Comparison of ENCODE assay signal across 8 cellular contexts in genomic region chr10:47553860-47554247, GRCh38. TPM values are rescaled to one million over a fixed set of nuclear protein-coding genes. Genes with fewer than 3 reads are reported as not detected.
DNase-seq lines count a peak whose midpoint lies in the region; ATAC-seq and TF ChIP-seq lines count a peak whose summit lies in the region.
"Not testable (repeated sequence)": the region's sequence is repeated elsewhere in the genome, so short reads cannot be mapped to it uniquely, and the experiment has no call there.

No MANE protein-coding gene starts in this region.

- intact Hi-C loops in activated CD4-positive, alpha-beta memory T cell treated with anti-CD3 and anti-CD28 coated beads for 36 hours (cut with micrococcal nuclease), result not testable (repeated sequence)

- CTCF ChIA-PET in activated CD4-positive, alpha-beta memory T cell treated with anti-CD3 and anti-CD28 coated beads for 36 hours (lab: Charles Lee), result not testable (repeated sequence)

- peak; percentile 22 for ATAC-seq in GM21737 (IDR thresholded peaks at IDR 0.05; ENCODE audit: unreplicated experiment)

- peak; percentile 8 for DNase-seq in NCI-H146 (lab: John Stamatoyannopoulos, UW)
- DNase-seq in activated CD4-positive, alpha-beta memory T cell treated with anti-CD3 and anti-CD28 coated beads for 36 hours, result peak; percentile 10
- DNase-seq in caudate nucleus (lab: John Stamatoyannopoulos, UW), result peak in 4 of 61 donors; percentile 1 to 25 (median 16)
- peak; percentile 20 for DNase-seq in glutamatergic neuron
- DNase-seq in mesothelial cell of epicardium (ENCODE audit: low spot score in 2 of 2, unreplicated experiment in 2 of 2), result not testable (repeated sequence)

- peaks cover 19% of the 10 kb centered on the region for H3K4me1 Mint-ChIP-seq in activated CD4-positive, alpha-beta memory T cell treated with anti-CD3 and anti-CD28 coated beads for 36 hours (ENCODE audit: low read depth)
- H3K4me1 Mint-ChIP-seq in glutamatergic neuron (ENCODE audit: low read depth, unreplicated experiment); mesothelial cell of epicardium: not testable (repeated sequence)

- POLR2A ChIA-PET in activated CD4-positive, alpha-beta memory T cell treated with anti-CD3 and anti-CD28 coated beads for 36 hours (lab: Charles Lee), result not testable (repeated sequence)

- not testable (repeated sequence) for H3K36me3 Mint-ChIP-seq in activated CD4-positive, alpha-beta memory T cell treated with anti-CD3 and anti-CD28 coated beads for 36 hours; glutamatergic neuron (ENCODE audit: unreplicated experiment); mesothelial cell of epicardium

- H3K9ac ChIP-seq in skeletal muscle tissue (ENCODE audit: low read depth in 1 of 3, low read length in 3 of 3), result peak overlapping the region in 1 of 3 donors; percentile 92

- H3K4me3 Mint-ChIP-seq in activated CD4-positive, alpha-beta memory T cell treated with anti-CD3 and anti-CD28 coated beads for 36 hours, result peak overlapping the region; percentile 90
- H3K4me3 Mint-ChIP-seq in glutamatergic neuron (ENCODE audit: unreplicated experiment) (peak overlapping the region; percentile 79), mesothelial cell of epicardium (peak overlapping the region; percentile 97)

- not testable (repeated sequence) for H3K27me3 Mint-ChIP-seq in activated CD4-positive, alpha-beta memory T cell treated with anti-CD3 and anti-CD28 coated beads for 36 hours; glutamatergic neuron (ENCODE audit: unreplicated experiment); mesothelial cell of epicardium (ENCODE audit: low read depth)

- not testable (repeated sequence) for H3K4me1 ChIP-seq in skeletal muscle tissue (ENCODE audit: control insufficient read depth in 3 of 3, insufficient read depth in 3 of 3, low read length in 3 of 3)

- H3K27ac ChIP-seq in 22Rv1 (peak overlapping the region; percentile 82), caudate nucleus (ENCODE audit: low read depth, low read length) (peak overlapping the region; percentile 80)
- H3K27ac ChIP-seq in skeletal muscle tissue (ENCODE audit: low read depth, low read length), result not testable (repeated sequence)

- not testable (repeated sequence) for TF ChIP-seq CTCF in 22Rv1 (IDR thresholded peaks at IDR 0.05); glutamatergic neuron (IDR thresholded peaks at IDR 0.05; ENCODE audit: partially characterized antibody, unreplicated experiment); mesothelial cell of epicardium (IDR thresholded peaks at IDR 0.05; ENCODE audit: unreplicated experiment)

- H3K27me3 ChIP-seq in skeletal muscle tissue (ENCODE audit: control insufficient read depth in 3 of 3, insufficient read depth in 3 of 3, low read length in 3 of 3), result not testable (repeated sequence)

- not testable (repeated sequence) for H3K36me3 ChIP-seq in skeletal muscle tissue (ENCODE audit: control insufficient read depth in 3 of 3, insufficient read depth in 3 of 3, low read length in 3 of 3)

- not testable (repeated sequence) for H3K9me3 ChIP-seq in skeletal muscle tissue (ENCODE audit: control insufficient read depth in 3 of 3, low read length in 3 of 3)

- peak overlapping the region; percentile 62 to 72 (median 71) for H3K4me3 ChIP-seq in skeletal muscle tissue (ENCODE audit: low read length in 3 of 3)

- peak overlapping the region; percentile 96 for H3K27ac Mint-ChIP-seq in activated CD4-positive, alpha-beta memory T cell treated with anti-CD3 and anti-CD28 coated beads for 36 hours
- H3K27ac Mint-ChIP-seq in glutamatergic neuron (ENCODE audit: unreplicated experiment), result peak overlapping the region; percentile 80
- H3K27ac Mint-ChIP-seq in mesothelial cell of epicardium, result not testable (repeated sequence)

- not testable (repeated sequence) for H3K9me3 Mint-ChIP-seq in activated CD4-positive, alpha-beta memory T cell treated with anti-CD3 and anti-CD28 coated beads for 36 hours; glutamatergic neuron (ENCODE audit: unreplicated experiment); mesothelial cell of epicardium

RNA-seq across cellular contexts. Expression of gene AGAP9, which starts 30.4 kb away (rescaled TPM):
- 1 to 10 TPM; 6.6 to 7.2 TPM for total RNA-seq in activated CD4-positive, alpha-beta memory T cell treated with anti-CD3 and anti-CD28 coated beads for 36 hours
- total RNA-seq in glutamatergic neuron (ENCODE audit: unreplicated experiment) (23.7 TPM), mesothelial cell of epicardium (21.7 to 24.0 TPM (median 22.2 TPM) in 3 replicates), skeletal muscle tissue (1.0 TPM)
